ENCODE assay signal across 8 cellular contexts in the genomic region with DNA sequence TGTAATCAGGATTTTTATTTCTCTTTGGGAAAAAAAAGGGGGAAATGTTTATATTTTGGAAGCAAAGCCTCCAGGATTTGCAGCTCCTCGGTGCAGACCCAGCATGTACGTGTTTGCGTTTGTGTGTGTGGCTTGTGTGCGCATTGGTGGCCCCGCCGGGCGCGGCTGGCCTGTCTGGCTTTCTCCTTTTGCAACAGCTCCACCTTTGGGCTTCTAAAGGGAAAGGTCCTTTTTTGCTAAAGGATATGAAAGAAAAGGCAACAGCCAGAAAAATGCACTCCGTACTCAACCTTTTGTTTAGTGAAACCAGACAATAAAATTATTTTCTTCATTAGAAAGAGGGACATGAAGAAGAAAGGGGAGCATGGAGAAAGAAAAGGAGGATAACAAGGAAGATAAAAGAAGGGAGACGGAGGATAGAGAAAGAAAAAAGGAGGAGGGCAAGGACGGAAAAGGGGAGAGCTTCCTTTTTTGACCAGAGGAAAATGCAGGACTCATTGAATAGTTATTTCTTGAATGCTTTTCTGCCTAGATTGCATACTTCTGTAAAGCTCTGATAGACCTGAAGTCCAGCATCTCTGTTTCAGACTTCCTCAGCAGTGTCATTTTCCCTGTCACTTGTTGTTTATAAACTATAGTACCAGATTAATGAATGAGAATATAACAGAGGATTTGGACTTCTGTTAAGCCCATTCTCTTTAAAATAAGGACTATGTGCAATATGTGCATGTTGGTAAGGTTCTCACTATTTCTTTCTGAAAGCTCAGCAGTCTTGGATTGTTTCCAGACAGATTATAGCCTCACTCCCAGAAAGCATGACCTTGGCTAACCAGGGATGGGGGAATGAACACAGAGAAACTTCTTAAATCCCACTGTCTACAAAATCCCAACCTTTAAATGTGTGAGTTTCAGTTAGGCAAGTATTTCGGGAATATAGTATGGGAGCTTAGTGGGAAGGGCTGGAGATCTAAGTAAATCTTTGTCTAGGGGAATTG.
DNase-seq lines count a peak whose midpoint lies in the region; TF ChIP-seq lines count a peak whose summit lies in the region.

No MANE protein-coding gene starts in this region.

- H3K4me3 Mint-ChIP-seq in HFFc6, result peak overlapping the region; percentile 81

- peak; percentile 86 for DNase-seq in D341Med (ENCODE audit: low spot score)
- peak; percentile 37 for DNase-seq in HFFc6
- peak; percentile 73 for DNase-seq in NCI-H2107 treated with DMSO at 0.1 percent for 48 hours (lab: John Stamatoyannopoulos, UW; ENCODE audit: unreplicated experiment)
- DNase-seq in amniotic epithelial cell (ENCODE audit: low read depth), result peak; percentile 70
- DNase-seq in hypothalamus (lab: John Stamatoyannopoulos, UW), result peak in 34 of 51 donors; percentile 0 to 62 (median 24)
- DNase-seq in smooth muscle cell of the brain vasculature (ENCODE audit: low read depth, low spot score), result peak; percentile 4
- DNase-seq in activated CD4-positive, alpha-beta T cell treated with anti-CD3 and anti-CD28 coated beads for 4 hours, result no peak
- DNase-seq in OCI-M2 (lab: John Stamatoyannopoulos, UW; ENCODE audit: unreplicated experiment), result no peak

- H3K27ac Mint-ChIP-seq in HFFc6, result peak overlapping the region; percentile 8; the same call in 1 of the 2 replicates

- TF ChIP-seq CTCF in HFFc6 (IDR thresholded peaks at IDR 0.05), result peak; percentile 69

- H3K4me1 Mint-ChIP-seq in HFFc6 (ENCODE audit: low read depth), result peaks cover 5% of the 10 kb centered on the region; the same call in 1 of the 2 replicates

- H3K9me3 Mint-ChIP-seq in HFFc6, result no peaks in the 10 kb centered on the region

- H3K27me3 Mint-ChIP-seq in HFFc6 (ENCODE audit: insufficient read depth), result no peaks in the 10 kb centered on the region

- no peaks in the 10 kb centered on the region for H3K36me3 Mint-ChIP-seq in HFFc6 (ENCODE audit: low read depth)

Comparison
In these comparisons a context has a peak if more than half of its experiments do, and no peak if none do; other contexts are left out.
1. DNase-seq: peak in D341Med (single experiment), HFFc6 (single experiment), NCI-H2107 treated with DMSO at 0.1 percent for 48 hours (single experiment), amniotic epithelial cell (single experiment), hypothalamus (34 of 51) and smooth muscle cell of the brain vasculature (single experiment); none in activated CD4-positive, alpha-beta T cell treated with anti-CD3 and anti-CD28 coated beads for 4 hours (0 of 2) and OCI-M2 (single experiment).